ENCODE assay signal across 3 cellular contexts in the genomic region with DNA sequence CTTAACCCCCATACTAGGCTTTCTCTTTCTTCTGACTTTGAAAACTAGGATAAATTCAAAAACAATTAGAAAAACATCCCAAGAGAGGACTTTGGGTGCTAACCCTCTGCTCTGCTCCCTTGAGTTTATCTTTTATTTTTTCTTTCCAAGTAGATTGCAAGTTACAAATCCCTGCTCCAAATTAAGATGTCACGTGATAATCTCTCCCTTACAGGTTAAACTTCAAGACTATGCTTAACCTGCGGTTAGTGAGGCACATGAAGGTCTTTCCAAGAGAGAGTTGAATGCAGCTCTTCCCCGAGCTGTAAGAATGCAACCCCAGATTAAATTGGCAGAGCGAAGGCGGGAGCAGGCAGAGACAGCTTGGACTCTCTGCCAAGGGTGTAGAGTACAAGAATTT.
A peak's percentile ranks its signal among the peaks of the same experiment; 100 is the strongest.
TF ChIP-seq lines count a peak whose summit lies in the region.

No MANE protein-coding gene starts in this region.

TF ChIP-seq in HepG2, 621 proteins besides CTCF, POLR2A, EP300 and RAD21:
- TF ChIP-seq RAD51 (IDR thresholded peaks at IDR 0.05; ENCODE audit: borderline replicate concordance) (peak; percentile 84; the same call in 1 of the 2 replicates), ZNF329 (CRISPR knock-in tag; IDR thresholded peaks at IDR 0.05; ENCODE audit: low read depth) (no peak)

TF ChIP-seq in A549, 52 proteins besides CTCF, POLR2A, EP300 and RAD21:
- TF ChIP-seq, protein P1, sequence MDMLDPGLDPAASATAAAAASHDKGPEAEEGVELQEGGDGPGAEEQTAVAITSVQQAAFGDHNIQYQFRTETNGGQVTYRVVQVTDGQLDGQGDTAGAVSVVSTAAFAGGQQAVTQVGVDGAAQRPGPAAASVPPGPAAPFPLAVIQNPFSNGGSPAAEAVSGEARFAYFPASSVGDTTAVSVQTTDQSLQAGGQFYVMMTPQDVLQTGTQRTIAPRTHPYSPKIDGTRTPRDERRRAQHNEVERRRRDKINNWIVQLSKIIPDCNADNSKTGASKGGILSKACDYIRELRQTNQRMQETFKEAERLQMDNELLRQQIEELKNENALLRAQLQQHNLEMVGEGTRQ (IDR thresholded peaks at IDR 0.05), result 0 out of 2 replicates have a peak, but pooled peaks have one; percentile 27
- TF ChIP-seq NPAS2 (CRISPR knock-in tag; IDR thresholded peaks at IDR 0.05; ENCODE audit: borderline replicate concordance), result no peak
TF ChIP-seq in A549: peak in this region for 1.

TF ChIP-seq in K562, 482 proteins besides CTCF, POLR2A, EP300 and RAD21:
- TF ChIP-seq RAD51 (IDR thresholded peaks at IDR 0.05; ENCODE audit: borderline replicate concordance, low read depth) (peak; percentile 62), POLR2H (tag; IDR thresholded peaks at IDR 0.05; ENCODE audit: low read depth) (no peak), CBFA2T3 (IDR thresholded peaks at IDR 0.05) (no peak), HDAC2 (IDR thresholded peaks at IDR 0.05) (no peak), TOE1 (IDR thresholded peaks at IDR 0.05; ENCODE audit: borderline replicate concordance) (peak; percentile 43; the same call in 1 of the 2 replicates), TOE1 (CRISPR knock-in tag; IDR thresholded peaks at IDR 0.05; ENCODE audit: borderline replicate concordance, low read depth) (no peak)
- TF ChIP-seq, protein P2, sequence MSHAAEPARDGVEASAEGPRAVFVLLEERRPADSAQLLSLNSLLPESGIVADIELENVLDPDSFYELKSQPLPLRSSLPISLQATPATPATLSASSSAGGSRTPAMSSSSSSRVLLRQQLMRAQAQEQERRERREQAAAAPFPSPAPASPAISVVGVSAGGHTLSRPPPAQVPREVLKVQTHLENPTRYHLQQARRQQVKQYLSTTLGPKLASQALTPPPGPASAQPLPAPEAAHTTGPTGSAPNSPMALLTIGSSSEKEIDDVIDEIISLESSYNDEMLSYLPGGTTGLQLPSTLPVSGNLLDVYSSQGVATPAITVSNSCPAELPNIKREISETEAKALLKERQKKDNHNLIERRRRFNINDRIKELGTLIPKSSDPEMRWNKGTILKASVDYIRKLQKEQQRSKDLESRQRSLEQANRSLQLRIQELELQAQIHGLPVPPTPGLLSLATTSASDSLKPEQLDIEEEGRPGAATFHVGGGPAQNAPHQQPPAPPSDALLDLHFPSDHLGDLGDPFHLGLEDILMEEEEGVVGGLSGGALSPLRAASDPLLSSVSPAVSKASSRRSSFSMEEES (CRISPR knock-in tag; IDR thresholded peaks at IDR 0.05), result peak; percentile 92
